Comparison of ENCODE assay signal across 12 cellular contexts in the genomic region with DNA sequence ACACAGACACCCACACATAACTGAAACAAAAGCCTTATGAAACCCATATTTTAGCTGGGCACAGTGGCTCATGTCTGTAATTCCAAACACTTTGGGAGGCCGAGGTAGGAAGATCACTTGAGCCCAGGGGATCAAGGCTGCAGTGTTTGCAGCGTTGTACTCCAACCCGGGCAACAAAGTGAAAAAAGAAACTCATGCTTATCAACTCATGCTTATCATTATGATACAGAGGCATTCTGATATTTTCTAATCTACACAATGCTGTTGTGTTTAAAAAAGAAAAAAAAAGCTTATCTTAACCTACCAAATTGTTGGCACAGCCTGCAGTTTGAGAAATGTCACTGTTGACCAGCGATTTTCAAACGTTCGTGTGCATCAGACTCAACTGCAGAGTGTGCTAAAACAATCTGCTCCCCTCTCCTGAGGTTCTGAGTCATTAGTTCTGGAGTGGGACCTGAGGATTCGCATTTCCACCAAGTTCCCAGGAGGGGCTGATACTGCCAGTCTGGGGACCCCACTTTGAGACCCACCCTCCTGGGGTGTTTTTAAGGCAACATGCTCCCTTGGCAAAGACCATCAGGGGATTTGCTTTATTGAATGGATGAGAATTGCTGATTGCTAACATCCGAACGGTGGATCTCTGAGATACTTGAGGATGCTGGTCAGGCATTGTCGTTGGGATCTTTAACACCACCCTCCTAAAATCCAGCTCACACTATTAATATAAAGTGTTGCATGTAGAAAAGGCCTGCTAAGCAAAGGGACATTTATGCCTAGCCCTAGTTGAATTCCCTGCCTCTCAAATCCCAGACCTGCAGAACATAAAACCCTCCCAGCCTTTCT. TPM values are rescaled to one million over a fixed set of nuclear protein-coding genes. Genes with fewer than 3 reads are reported as not detected.
DNase-seq lines count a peak whose midpoint lies in the region; ATAC-seq and TF ChIP-seq lines count a peak whose summit lies in the region.
"Had no signal": no experiment of that assay in that cellular context is flagged by ENCODE, and none has a peak within 500 bp of the region (broad histone marks: within the 10 kb centered on the region; RNA-seq: fewer than 3 reads in every experiment).

No MANE protein-coding gene starts in this region.

- peak overlapping the region; percentile 43; the same call in 1 of the 2 replicates for H3K4me3 Mint-ChIP-seq in HFFc6
- no peak overlapping the region for H3K4me3 Mint-ChIP-seq in MCF 10A (ENCODE audit: unreplicated experiment)
- H3K4me3 Mint-ChIP-seq: activated T-helper 17 cell treated with anti-CD3 and anti-CD28 coated beads, Interleukin-2, amount 50 U/mL, for 72 hours; CD4-positive, alpha-beta memory T cell had no signal

- TF ChIP-seq CTCF in HFFc6 (IDR thresholded peaks at IDR 0.05) = no peak
- TF ChIP-seq CTCF in MCF 10A (IDR thresholded peaks at IDR 0.05; ENCODE audit: unreplicated experiment) = no peak

- peak overlapping the region; percentile 97 for H3K27ac ChIP-seq in substantia nigra (ENCODE audit: low read depth, low read length, poor library complexity, severe bottlenecking)

- CTCF ChIA-PET in MCF 10A (lab: Yijun Ruan, JAX) = no interaction called here

- no TSS peak for BruUV-seq in MCF 10A (replicated peaks; lab: Mats Ljungman, UMichigan)

- no peaks in the 10 kb centered on the region; the same call in 1 of the 2 replicates for H3K27me3 Mint-ChIP-seq in HFFc6 (ENCODE audit: insufficient read depth)
- H3K27me3 Mint-ChIP-seq in MCF 10A (ENCODE audit: insufficient read depth, unreplicated experiment) = no peaks in the 10 kb centered on the region

- peaks cover 87% of the 10 kb centered on the region for H3K4me1 Mint-ChIP-seq in HFFc6 (ENCODE audit: low read depth)
- H3K4me1 Mint-ChIP-seq in MCF 10A (ENCODE audit: insufficient read depth, unreplicated experiment) = peaks cover 52% of the 10 kb centered on the region

- H3K36me3 Mint-ChIP-seq in HFFc6 (ENCODE audit: low read depth) = peaks cover 22% of the 10 kb centered on the region
- H3K36me3 Mint-ChIP-seq in MCF 10A (ENCODE audit: insufficient read depth, unreplicated experiment) = peaks cover 48% of the 10 kb centered on the region
- H3K36me3 Mint-ChIP-seq: CD4-positive, alpha-beta memory T cell had no signal

- peak overlapping the region; percentile 64 for H3K27ac Mint-ChIP-seq in HFFc6
- peak overlapping the region; percentile 27 for H3K27ac Mint-ChIP-seq in MCF 10A (ENCODE audit: low read depth, unreplicated experiment)
- H3K27ac Mint-ChIP-seq: activated T-helper 17 cell treated with anti-CD3 and anti-CD28 coated beads, Interleukin-2, amount 50 U/mL, for 72 hours; CD4-positive, alpha-beta memory T cell had no signal

- no peak for ATAC-seq in HG03095 (IDR thresholded peaks at IDR 0.05; ENCODE audit: unreplicated experiment)
- ATAC-seq: activated CD4-positive, CD25-positive, alpha-beta regulatory T cell treated with anti-CD3 and anti-CD28 coated beads, Interleukin-2, amount 50 U/mL, for 24 hours; activated T-helper 17 cell treated with anti-CD3 and anti-CD28 coated beads, Interleukin-2, amount 50 U/mL, for 72 hours had no signal

- DNase-seq in HFFc6 (no peak), MCF 10A (ENCODE audit: unreplicated experiment) (no peak), lung microvascular endothelial cell (ENCODE audit: low read depth in 2 of 2) (peak; percentile 14 to 55), substantia nigra (lab: John Stamatoyannopoulos, UW) (peak in 1 of 49 donors; percentile 50), NCI-H82 (lab: John Stamatoyannopoulos, UW) (no peak), GF-D8 (lab: John Stamatoyannopoulos, UW) (no peak), amniotic stem cell (lab: John Stamatoyannopoulos, UW) (no peak)
- DNase-seq: CD4-positive, alpha-beta memory T cell; NCI-H2081 treated with DMSO at 0.1 percent for 48 hours had no signal

- POLR2A ChIA-PET in MCF 10A (lab: Yijun Ruan, JAX) = interaction anchor here (1.4 kb wide), 1 partner anchor 9 kb away, joined by 7 read pairs; no protein-coding TSS in a partner anchor

- H3K9me3 Mint-ChIP-seq in HFFc6 = no peaks in the 10 kb centered on the region
- H3K9me3 Mint-ChIP-seq in MCF 10A (ENCODE audit: unreplicated experiment) = no peaks in the 10 kb centered on the region
- H3K9me3 Mint-ChIP-seq: activated T-helper 17 cell treated with anti-CD3 and anti-CD28 coated beads, Interleukin-2, amount 50 U/mL, for 72 hours; CD4-positive, alpha-beta memory T cell had no signal

- intact Hi-C loops in MCF 10A (cut with micrococcal nuclease) = no loop called here

RNA-seq across cellular contexts. Expression of a gene that starts 16.2 kb away (rescaled TPM):
- 10 to 100 TPM; 34.9 to 48.1 (median 40.3) TPM for total RNA-seq in HFFc6 (2021; fragmentation: NEBNext Ultra II Directional; extraction: Animal tissue kit (Norgen Biotek cat#: 25700))
- 28.7 and 29.3 TPM in 2 replicates for total RNA-seq in MCF 10A (2022)
- 5.4 and 6.9 TPM in 2 replicates for total RNA-seq in lung microvascular endothelial cell
- total RNA-seq: CD4-positive, alpha-beta memory T cell had no signal

Comparison
In these comparisons a context has a peak if more than half of its experiments do, and no peak if none do; other contexts are left out.
1. DNase-seq: peak in lung microvascular endothelial cell (2 of 2); none in HFFc6 (single experiment), MCF 10A (single experiment), NCI-H82 (single experiment), GF-D8 (single experiment) and amniotic stem cell (single experiment).